9 cellular contexts compared by ENCODE assay signal in the genomic region with DNA sequence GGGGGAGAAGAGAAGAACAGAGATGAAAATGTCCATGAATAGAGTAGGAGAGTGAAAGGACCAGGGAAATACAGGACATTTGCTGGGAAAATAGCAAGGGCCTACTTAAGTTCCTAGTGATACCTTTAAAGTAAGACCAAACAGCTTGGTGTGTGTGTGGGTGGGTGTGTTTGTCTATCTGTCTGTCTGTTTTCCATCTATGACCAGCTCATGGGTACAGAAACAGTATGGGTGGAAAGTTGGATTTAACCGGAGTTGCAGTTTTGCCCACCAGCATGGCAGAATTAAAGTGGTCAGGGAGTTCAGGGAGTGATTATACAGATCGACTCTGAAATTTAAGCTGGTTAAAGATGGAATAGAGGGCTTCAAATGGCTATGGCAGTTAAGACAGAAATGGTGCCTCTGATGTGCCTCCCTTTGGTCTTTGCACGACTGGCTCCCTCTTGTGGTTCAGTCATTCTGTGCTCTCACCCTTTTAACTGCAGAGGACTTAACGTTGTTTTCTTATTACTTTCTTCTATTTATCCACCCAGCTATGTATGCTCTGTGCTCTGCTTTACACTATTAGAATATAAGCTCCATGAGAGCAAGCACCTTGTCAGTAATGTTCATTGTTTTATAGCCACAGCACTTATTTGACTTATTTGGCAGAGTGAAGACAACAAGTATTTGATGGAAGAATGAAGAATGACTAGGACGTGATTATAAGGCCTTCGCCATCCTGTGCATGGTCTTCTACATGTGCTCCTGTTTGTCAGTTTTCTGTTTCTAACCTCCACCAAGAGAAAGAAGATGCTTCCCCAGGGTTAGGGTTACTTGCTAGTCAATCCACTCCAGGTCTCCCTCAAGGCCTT.
A peak's percentile ranks its signal among the peaks of the same experiment; 100 is the strongest.
DNase-seq lines count a peak whose midpoint lies in the region; ATAC-seq, FAIRE-seq and TF ChIP-seq lines count a peak whose summit lies in the region.
"Had no signal": no experiment of that assay in that cellular context is flagged by ENCODE, and none has a peak within 500 bp of the region (broad histone marks: within the 10 kb centered on the region; RNA-seq: fewer than 3 reads in every experiment).

No MANE protein-coding gene starts in this region.

- H3K79me2 ChIP-seq in DOHH2 (ENCODE audit: control insufficient read depth, low read length) = no peaks in the 10 kb centered on the region
- no peaks in the 10 kb centered on the region for H3K79me2 ChIP-seq in GM23338 (replicated peaks; ENCODE audit: insufficient read depth)
- H3K79me2 ChIP-seq in MM.1S (ENCODE audit: low read length) = no peaks in the 10 kb centered on the region

- H3K4me2 ChIP-seq in DOHH2 (ENCODE audit: low read length) (no peak overlapping the region), GM23338 (no peak overlapping the region), MM.1S (ENCODE audit: low read depth, low read length) (no peak overlapping the region)

- no peaks in the 10 kb centered on the region for H3K36me3 Mint-ChIP-seq in GM23338 (ENCODE audit: low read depth)
- H3K36me3 Mint-ChIP-seq: activated naive CD8-positive, alpha-beta T cell had no signal

- no peaks in the 10 kb centered on the region for H3K27me3 ChIP-seq in DOHH2 (ENCODE audit: control insufficient read depth, low read length)
- H3K27me3 ChIP-seq in GM23338 (ENCODE audit: insufficient read depth) = no peaks in the 10 kb centered on the region
- H3K27me3 ChIP-seq in MM.1S (replicated peaks; ENCODE audit: insufficient read depth, low read length) = no peaks in the 10 kb centered on the region
- H3K27me3 ChIP-seq in cardiac muscle cell = no peaks in the 10 kb centered on the region
- no peaks in the 10 kb centered on the region for H3K27me3 ChIP-seq in small intestine (ENCODE audit: control insufficient read depth in 2 of 2, insufficient read depth in 2 of 2, low read length in 2 of 2)

- H3K27ac Mint-ChIP-seq in GM23338 = no peak overlapping the region
- H3K27ac Mint-ChIP-seq: activated naive CD8-positive, alpha-beta T cell had no signal

- H3K9me2 ChIP-seq in DOHH2 (replicated peaks; ENCODE audit: control insufficient read depth, low read length) (no peaks in the 10 kb centered on the region), GM23338 (ENCODE audit: insufficient read depth) (no peaks in the 10 kb centered on the region), MM.1S (replicated peaks; ENCODE audit: insufficient read depth, low read length) (no peaks in the 10 kb centered on the region)

- DNase-seq in GM23338 (ENCODE audit: low spot score) = peak; percentile 89
- DNase-seq in MM.1S = peak; percentile 70
- peak; percentile 59 for DNase-seq in activated naive CD4-positive, alpha-beta T cell treated with anti-CD3 and anti-CD28 coated beads, Interleukin-2, amount 50 U/mL, for 16 hours
- peak; percentile 71 to 80 for DNase-seq in cardiac muscle cell (ENCODE audit: low read depth in 1 of 2, low spot score in 1 of 2)
- peak; percentile 76 for DNase-seq in small intestine

- no peaks in the 10 kb centered on the region for H3K9me3 Mint-ChIP-seq in GM23338

- TF ChIP-seq CTCF in DOHH2 (IDR thresholded peaks at IDR 0.05; ENCODE audit: low read depth, low read length, poor library complexity, severe bottlenecking) (peak; percentile 81), GM23338 (conservative IDR thresholded peaks at IDR 0.05; ENCODE audit: low read depth in 2 of 2) (peak; percentile 89 to 96), MM.1S (IDR thresholded peaks at IDR 0.05; ENCODE audit: low read length) (peak; percentile 89), cardiac muscle cell (IDR thresholded peaks at IDR 0.05; ENCODE audit: low read depth, low read length) (peak; percentile 80)

- no peak overlapping the region for H3K27ac ChIP-seq in DOHH2 (ENCODE audit: low read depth, low read length)
- H3K27ac ChIP-seq in GM23338 (ENCODE audit: low read depth) = no peak overlapping the region
- no peak overlapping the region for H3K27ac ChIP-seq in MM.1S (ENCODE audit: low read length)
- H3K27ac ChIP-seq in cardiac muscle cell = no peak overlapping the region
- no peak overlapping the region for H3K27ac ChIP-seq in small intestine (ENCODE audit: low read depth in 1 of 2, low read length in 1 of 2)

- no peak for FAIRE-seq in small intestine (lab: Jason Lieb, UNC)

- H3K36me3 ChIP-seq in DOHH2 (ENCODE audit: control insufficient read depth, low read length) (no peaks in the 10 kb centered on the region), GM23338 (ENCODE audit: insufficient read depth) (no peaks in the 10 kb centered on the region), MM.1S (replicated peaks; ENCODE audit: insufficient read depth, low read length) (no peaks in the 10 kb centered on the region), cardiac muscle cell (no peaks in the 10 kb centered on the region), small intestine (ENCODE audit: control insufficient read depth in 2 of 2, insufficient read depth in 2 of 2, low read length in 2 of 2) (no peaks in the 10 kb centered on the region)

- H3K9ac ChIP-seq in MM.1S (ENCODE audit: low read length) = no peak overlapping the region

- H3K4me3 Mint-ChIP-seq in GM23338 = no peak overlapping the region
- H3K4me3 Mint-ChIP-seq: activated naive CD8-positive, alpha-beta T cell had no signal

- no peaks in the 10 kb centered on the region for H3K27me3 Mint-ChIP-seq in GM23338 (ENCODE audit: insufficient read depth, low read depth, poor library complexity)

- H3F3A ChIP-seq in DOHH2 (ENCODE audit: control insufficient read depth, insufficient read depth) (peaks cover under 1% of the 10 kb centered on the region), GM23338 (replicated peaks; ENCODE audit: low read depth) (no peaks in the 10 kb centered on the region), MM.1S (ENCODE audit: insufficient read depth, low read length) (no peaks in the 10 kb centered on the region)

- peaks cover 8% of the 10 kb centered on the region; the same call in 2 of the 3 replicates for H3K4me1 Mint-ChIP-seq in GM23338

- H3K4me3 ChIP-seq in DOHH2 (ENCODE audit: low read length) (no peak overlapping the region), GM23338 (no peak overlapping the region), MM.1S (ENCODE audit: low read length) (no peak overlapping the region), cardiac muscle cell (no peak overlapping the region), small intestine (ENCODE audit: low read depth in 1 of 2, low read length in 2 of 2) (no peak overlapping the region)

- no peaks in the 10 kb centered on the region for H3K9me3 ChIP-seq in DOHH2 (ENCODE audit: control insufficient read depth, insufficient read depth, low read length)
- H3K9me3 ChIP-seq in MM.1S (replicated peaks; ENCODE audit: insufficient read depth, low read length) = no peaks in the 10 kb centered on the region
- H3K9me3 ChIP-seq in cardiac muscle cell (ENCODE audit: low read depth) = no peaks in the 10 kb centered on the region
- no peaks in the 10 kb centered on the region for H3K9me3 ChIP-seq in small intestine (ENCODE audit: control insufficient read depth, low read depth)

- ATAC-seq in GM23338 = peak; percentile 92
- ATAC-seq in SK-N-SH treated with all-trans-retinoic acid at 6 μM for 48 hours = peak; percentile 94
- no peak for ATAC-seq in HG03457 (IDR thresholded peaks at IDR 0.05; ENCODE audit: unreplicated experiment)

- H3K4me1 ChIP-seq in DOHH2 (ENCODE audit: control insufficient read depth, low read length) (no peaks in the 10 kb centered on the region), GM23338 (ENCODE audit: insufficient read depth) (no peaks in the 10 kb centered on the region), MM.1S (ENCODE audit: low read length) (no peaks in the 10 kb centered on the region), cardiac muscle cell (ENCODE audit: low read depth) (no peaks in the 10 kb centered on the region), small intestine (ENCODE audit: control insufficient read depth in 2 of 2, insufficient read depth in 1 of 2, low read depth in 1 of 2, low read length in 1 of 2) (no peaks in the 10 kb centered on the region)

- H2AFZ ChIP-seq in GM23338 (0 out of 2 replicates have a peak overlapping the region, but pooled peaks have one; percentile 25), MM.1S (ENCODE audit: low read length) (no peak overlapping the region)

- 47 to 53% (median 51%) methylated on average over 6 of the region's 6 CpGs for WGBS in small intestine, 3 donors

- H4K20me1 ChIP-seq in DOHH2 (ENCODE audit: control insufficient read depth, insufficient read depth, low read depth, low read length) (no peaks in the 10 kb centered on the region), GM23338 (replicated peaks; ENCODE audit: insufficient read depth) (no peaks in the 10 kb centered on the region), MM.1S (ENCODE audit: insufficient read depth, low read length) (no peaks in the 10 kb centered on the region)

TF ChIP-seq in GM23338, 12 proteins besides CTCF, POLR2A, EP300 and RAD21 (continues in another document):
- no peak for TF ChIP-seq ZNF331 (CRISPR knock-in tag; IDR thresholded peaks at IDR 0.05; ENCODE audit: low read depth)
- TF ChIP-seq POLR2AphosphoS5 (IDR thresholded peaks at IDR 0.05; ENCODE audit: low read depth) = no peak
- no peak for TF ChIP-seq JUNB (IDR thresholded peaks at IDR 0.05; ENCODE audit: unreplicated experiment)

TF ChIP-seq in SK-N-SH treated with all-trans-retinoic acid at 6 μM for 48 hours, 23 proteins besides CTCF, POLR2A, EP300 and RAD21:
- TF ChIP-seq RARB (CRISPR knock-in tag; IDR thresholded peaks at IDR 0.05) (no peak), BACH2 (CRISPR knock-in tag; IDR thresholded peaks at IDR 0.05; ENCODE audit: borderline replicate concordance) (no peak)
